Comparison of ENCODE assay signal across 8 cellular contexts in the genomic region with DNA sequence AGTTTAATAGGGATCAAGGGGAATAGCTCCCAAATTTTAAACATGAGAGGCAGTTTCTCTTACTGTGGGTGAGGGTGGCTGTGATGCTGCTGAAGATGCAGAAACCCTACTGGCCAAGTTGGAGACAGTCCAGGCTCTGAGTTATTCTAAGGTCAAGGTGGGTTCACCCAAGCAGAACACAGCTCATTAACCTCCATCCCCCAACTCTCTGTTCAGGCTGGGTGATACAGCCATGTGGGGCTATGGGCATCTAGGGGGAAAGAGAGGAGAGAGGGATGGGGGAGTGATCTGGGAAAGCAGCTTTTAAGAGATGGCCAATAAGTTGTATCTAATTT. TPM values are rescaled to one million over a fixed set of nuclear protein-coding genes. Genes with fewer than 3 reads are reported as not detected.
DNase-seq lines count a peak whose midpoint lies in the region; ATAC-seq and TF ChIP-seq lines count a peak whose summit lies in the region.

No MANE protein-coding gene starts in this region.

- DNase-seq in D341Med (ENCODE audit: low spot score) (no peak), mucosa of gallbladder (ENCODE audit: low spot score) (no peak), NOMO-1 treated with dmso at 0.1 percent for 144 hours (lab: John Stamatoyannopoulos, UW; ENCODE audit: unreplicated experiment) (no peak), head of caudate nucleus (no peak)

- H3K27ac ChIP-seq in ACC112 (ENCODE audit: low read depth, low read length) (peak overlapping the region; percentile 97), gastroesophageal sphincter (peak overlapping the region; percentile 74 to 80 (median 76))

- intact Hi-C loops in head of caudate nucleus (cut with DNase I): no loop called here

- peaks cover 58% of the 10 kb centered on the region for H3K4me1 ChIP-seq in ACC112 (ENCODE audit: control insufficient read depth, insufficient read depth, low read length, unreplicated experiment)
- H3K4me1 ChIP-seq in gastroesophageal sphincter: peaks cover 6 to 48% (median 26%) of the 10 kb centered on the region in 3 donors

- H3K4me3 ChIP-seq in ACC112 (ENCODE audit: low read depth, low read length): peak overlapping the region; percentile 48; the same call in 1 of the 2 replicates
- H3K4me3 ChIP-seq in gastroesophageal sphincter: no peak overlapping the region

- H3K36me3 ChIP-seq in ACC112 (ENCODE audit: insufficient read depth, low read length) (no peaks in the 10 kb centered on the region), gastroesophageal sphincter (no peaks in the 10 kb centered on the region)

- H3K79me2 ChIP-seq in ACC112 (ENCODE audit: control insufficient read depth, insufficient read depth, low read length, unreplicated experiment): no peaks in the 10 kb centered on the region

- no peak for TF ChIP-seq EP300 in gastroesophageal sphincter (IDR thresholded peaks at IDR 0.05)

- no peak for TF ChIP-seq POLR2A in gastroesophageal sphincter (IDR thresholded peaks at IDR 0.05)

- no peaks in the 10 kb centered on the region for H3K9me3 ChIP-seq in gastroesophageal sphincter

- peak overlapping the region; percentile 10 for H2AFZ ChIP-seq in ACC112 (ENCODE audit: low read length, unreplicated experiment)

- ATAC-seq in GM19467 (IDR thresholded peaks at IDR 0.05; ENCODE audit: unreplicated experiment): peak; percentile 63
- peak; percentile 60 for ATAC-seq in HG03460 (IDR thresholded peaks at IDR 0.05; ENCODE audit: unreplicated experiment)
- ATAC-seq in gastroesophageal sphincter: no peak

- H3K27me3 ChIP-seq in ACC112 (ENCODE audit: insufficient read depth, low read length): no peaks in the 10 kb centered on the region
- no peaks in the 10 kb centered on the region for H3K27me3 ChIP-seq in gastroesophageal sphincter

- no peak for TF ChIP-seq CTCF in gastroesophageal sphincter (IDR thresholded peaks at IDR 0.05)

RNA-seq across cellular contexts. Expression of gene TRAM2, which starts 18.9 kb away (rescaled TPM):
- 10 to 100 TPM; 16.7 to 34.2 (median 25.0) TPM for total RNA-seq in gastroesophageal sphincter
- 16.0 TPM for total RNA-seq in mucosa of gallbladder
